8 cellular contexts compared by ENCODE assay signal in the genomic region with DNA sequence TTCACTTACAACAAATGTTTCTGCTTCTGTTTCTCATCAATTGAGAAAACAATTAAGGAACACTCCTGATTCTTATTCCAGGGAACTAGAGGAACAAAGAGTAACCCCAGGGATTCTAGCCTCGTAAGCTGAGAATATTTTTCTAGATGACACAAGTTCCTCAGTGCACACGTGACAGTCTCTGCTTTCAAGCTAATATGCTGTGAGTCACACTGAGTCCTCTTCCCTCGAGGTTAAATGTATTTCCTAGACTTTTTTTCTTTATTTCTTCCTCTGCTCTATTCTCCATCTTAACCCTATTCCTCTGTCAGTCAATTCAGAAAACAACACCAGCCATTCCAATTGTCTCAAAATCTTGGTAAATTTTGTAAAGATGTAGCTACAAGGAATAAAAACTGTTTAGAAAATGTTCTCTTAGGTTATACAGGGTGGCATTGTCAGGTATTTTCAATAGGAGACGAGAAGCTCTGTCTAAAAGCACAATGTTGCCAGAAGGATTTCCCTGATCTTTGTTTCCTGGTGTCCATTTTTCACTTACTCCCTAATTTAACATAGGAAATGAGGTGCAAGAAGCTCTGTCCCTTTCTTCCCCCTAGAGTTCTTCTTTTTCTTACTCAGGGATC. TPM values are rescaled to one million over a fixed set of nuclear protein-coding genes. Genes with fewer than 3 reads are reported as not detected.
DNase-seq lines count a peak whose midpoint lies in the region; ATAC-seq and TF ChIP-seq lines count a peak whose summit lies in the region.

No MANE protein-coding gene starts in this region.

- DNase-seq in CD8-positive, alpha-beta T cell: no peak
- DNase-seq in NCI-H146 treated with DMSO at 0.1 percent for 48 hours (lab: John Stamatoyannopoulos, UW; ENCODE audit: unreplicated experiment) (peak; percentile 4), chondrocyte (ENCODE audit: low spot score) (no peak), RPMI8226 (no peak)
- DNase-seq in naive thymus-derived CD4-positive, alpha-beta T cell: no peak

- H3K4me1 Mint-ChIP-seq in CD8-positive, alpha-beta T cell (ENCODE audit: low read depth): peaks cover 21% of the 10 kb centered on the region
- peaks cover 27% of the 10 kb centered on the region for H3K4me1 Mint-ChIP-seq in chondrocyte (ENCODE audit: low read depth)
- peaks cover 7 to 43% (median 34%) of the 10 kb centered on the region in 7 donors for H3K4me1 Mint-ChIP-seq in naive thymus-derived CD4-positive, alpha-beta T cell

- intact Hi-C loops in CD8-positive, alpha-beta T cell (cut with DNase I, micrococcal nuclease): loop anchor here in 1 of 2 experiments (2.0 kb wide), 1 partner anchor 16 kb away; no protein-coding TSS in a partner anchor
- intact Hi-C loops in naive thymus-derived CD4-positive, alpha-beta T cell (cut with micrococcal nuclease): no loop called here

- H3K36me3 Mint-ChIP-seq in CD8-positive, alpha-beta T cell: peaks cover 15% of the 10 kb centered on the region
- H3K36me3 Mint-ChIP-seq in chondrocyte (ENCODE audit: low read depth): peaks cover 9% of the 10 kb centered on the region
- H3K36me3 Mint-ChIP-seq in naive thymus-derived CD4-positive, alpha-beta T cell: peaks cover 9 to 24% (median 16%) of the 10 kb centered on the region in 5 donors

- no peak overlapping the region for H3K4me3 ChIP-seq in CD8-positive, alpha-beta T cell (ENCODE audit: low read depth, low read length)
- H3K4me3 ChIP-seq in naive thymus-derived CD4-positive, alpha-beta T cell (ENCODE audit: low read length): no peak overlapping the region

- peaks cover 14% of the 10 kb centered on the region for H3K9me3 Mint-ChIP-seq in CD8-positive, alpha-beta T cell
- peaks cover 18% of the 10 kb centered on the region for H3K9me3 Mint-ChIP-seq in chondrocyte (ENCODE audit: low read depth)
- H3K9me3 Mint-ChIP-seq in naive thymus-derived CD4-positive, alpha-beta T cell: peaks cover 4 to 27% (median 12%) of the 10 kb centered on the region in 11 donors

- no peak for TF ChIP-seq CTCF in CD8-positive, alpha-beta T cell (IDR thresholded peaks at IDR 0.05)
- TF ChIP-seq CTCF in chondrocyte (IDR thresholded peaks at IDR 0.05): no peak

- no peaks in the 10 kb centered on the region for H3K9me3 ChIP-seq in CD8-positive, alpha-beta T cell (ENCODE audit: low read length)
- peaks cover 0 to 4% (median 4%) of the 10 kb centered on the region in 3 experiments for H3K9me3 ChIP-seq in naive thymus-derived CD4-positive, alpha-beta T cell (ENCODE audit: control insufficient read depth in 2 of 3, low read length in 3 of 3)

- H3K27me3 Mint-ChIP-seq in CD8-positive, alpha-beta T cell (ENCODE audit: low read depth): no peaks in the 10 kb centered on the region
- no peaks in the 10 kb centered on the region for H3K27me3 Mint-ChIP-seq in chondrocyte (ENCODE audit: low read depth)
- H3K27me3 Mint-ChIP-seq in naive thymus-derived CD4-positive, alpha-beta T cell: no peaks in the 10 kb centered on the region

- ATAC-seq in CD8-positive, alpha-beta T cell: no peak
- peak; percentile 69 for ATAC-seq in naive thymus-derived CD4-positive, alpha-beta T cell
- ATAC-seq in HG03159 (IDR thresholded peaks at IDR 0.05; ENCODE audit: unreplicated experiment) (no peak), HG03280 (IDR thresholded peaks at IDR 0.05; ENCODE audit: unreplicated experiment) (no peak), HG02678 (IDR thresholded peaks at IDR 0.05; ENCODE audit: unreplicated experiment) (no peak)

- H3K27ac Mint-ChIP-seq in CD8-positive, alpha-beta T cell: peak overlapping the region; percentile 39
- peak overlapping the region; percentile 92 for H3K27ac Mint-ChIP-seq in chondrocyte (ENCODE audit: unreplicated experiment)
- peak overlapping the region in 3 of 9 donors; percentile 8 to 72 (median 44) for H3K27ac Mint-ChIP-seq in naive thymus-derived CD4-positive, alpha-beta T cell

- H3K4me3 Mint-ChIP-seq in CD8-positive, alpha-beta T cell: no peak overlapping the region
- no peak overlapping the region for H3K4me3 Mint-ChIP-seq in chondrocyte (ENCODE audit: unreplicated experiment)
- peak overlapping the region in 2 of 10 donors; percentile 14 to 20 for H3K4me3 Mint-ChIP-seq in naive thymus-derived CD4-positive, alpha-beta T cell

- H3K27ac ChIP-seq in CD8-positive, alpha-beta T cell (ENCODE audit: low read depth, low read length): no peak overlapping the region
- no peak overlapping the region for H3K27ac ChIP-seq in naive thymus-derived CD4-positive, alpha-beta T cell (ENCODE audit: low read depth, low read length)

- peaks cover 6% of the 10 kb centered on the region for H3K4me1 ChIP-seq in CD8-positive, alpha-beta T cell (ENCODE audit: insufficient read depth, low read length)
- H3K4me1 ChIP-seq in naive thymus-derived CD4-positive, alpha-beta T cell (ENCODE audit: control insufficient read depth in 2 of 2, insufficient read depth in 2 of 2, low read length in 2 of 2): peaks cover 3 to 6% of the 10 kb centered on the region in 2 donors

- no peaks in the 10 kb centered on the region for H3K27me3 ChIP-seq in CD8-positive, alpha-beta T cell (ENCODE audit: insufficient read depth, low read length)
- H3K27me3 ChIP-seq in naive thymus-derived CD4-positive, alpha-beta T cell (ENCODE audit: control insufficient read depth in 2 of 2, insufficient read depth in 2 of 2, low read length in 2 of 2): no peaks in the 10 kb centered on the region

- CTCF ChIA-PET in CD8-positive, alpha-beta T cell (lab: Charles Lee): interaction anchor here (0.8 to 1.6 kb wide), 4 partner anchors 11 to 73 kb away, joined by 3 to 5 read pairs (median 4); no protein-coding TSS in a partner anchor
- CTCF ChIA-PET in naive thymus-derived CD4-positive, alpha-beta T cell (lab: Charles Lee): interaction anchor here (1.1 to 1.4 kb wide), 3 partner anchors 12 to 72 kb away, joined by 4 to 7 read pairs (median 4); no protein-coding TSS in a partner anchor

- H3K36me3 ChIP-seq in CD8-positive, alpha-beta T cell (ENCODE audit: insufficient read depth, low read length): no peaks in the 10 kb centered on the region
- H3K36me3 ChIP-seq in naive thymus-derived CD4-positive, alpha-beta T cell (ENCODE audit: control insufficient read depth in 2 of 3, insufficient read depth in 3 of 3, low read length in 3 of 3): no peaks in the 10 kb centered on the region

- POLR2A ChIA-PET in CD8-positive, alpha-beta T cell (lab: Charles Lee): interaction anchor here (1.4 to 2.1 kb wide), 2 partner anchors 19 to 73 kb away, joined by 4 to 8 read pairs; no protein-coding TSS in a partner anchor
- POLR2A ChIA-PET in naive thymus-derived CD4-positive, alpha-beta T cell (lab: Charles Lee): interaction anchor here (0.7 to 1.3 kb wide), 5 partner anchors 9 to 66 kb away, joined by 3 to 5 read pairs (median 4); no protein-coding TSS in a partner anchor

RNA-seq across cellular contexts. Expression of gene C1GALT1, which starts 5.8 kb away (rescaled TPM):
- 10 to 100 TPM; 57.4 to 60.7 TPM for total RNA-seq in CD8-positive, alpha-beta T cell
- total RNA-seq in chondrocyte: 25.2 to 27.7 TPM (median 25.2 TPM) in 3 replicates
- total RNA-seq in naive thymus-derived CD4-positive, alpha-beta T cell: 10 to 100 TPM; 51.4 to 60.1 (median 55.6) TPM
- 10 to 100 TPM; 47.9 to 54.5 TPM for polyA plus RNA-seq in naive thymus-derived CD4-positive, alpha-beta T cell
